In the genomic region with DNA sequence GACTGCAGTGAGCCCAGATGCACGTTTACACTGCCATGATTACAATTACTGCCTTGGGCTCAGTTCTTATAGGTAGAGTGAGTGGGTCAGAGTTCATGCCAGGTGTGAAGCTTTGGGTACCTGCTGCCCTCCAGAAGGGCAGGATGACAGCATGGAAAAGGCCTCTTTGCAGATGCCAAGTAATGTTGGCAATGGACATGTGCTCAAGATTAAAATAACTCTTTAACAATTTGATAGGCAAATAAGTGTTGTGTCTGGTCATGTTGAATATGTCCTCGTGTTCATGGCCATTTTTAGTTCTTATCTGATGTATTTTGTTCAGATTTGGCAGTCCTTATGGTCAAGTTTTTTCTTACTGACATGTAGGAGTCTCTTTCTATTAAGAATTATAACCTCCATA, we compare ENCODE assay signal across 22 cellular contexts. TPM values are rescaled to one million over a fixed set of nuclear protein-coding genes. Genes with fewer than 3 reads are reported as not detected.
DNase-seq lines count a peak whose midpoint lies in the region; ATAC-seq, FAIRE-seq and TF ChIP-seq lines count a peak whose summit lies in the region.
"Had no signal": no experiment of that assay in that cellular context is flagged by ENCODE, and none has a peak within 500 bp of the region (broad histone marks: within the 10 kb centered on the region; RNA-seq: fewer than 3 reads in every experiment).

No MANE protein-coding gene starts in this region.

- H3K27ac ChIP-seq in CD4-positive, alpha-beta T cell (ENCODE audit: low read depth, low read length) = no peak overlapping the region
- H3K27ac ChIP-seq in left ventricle myocardium inferior (replicated peaks) (peak overlapping the region; percentile 69), small intestine (ENCODE audit: low read depth in 1 of 2, low read length in 1 of 2) (no peak overlapping the region)
- H3K27ac ChIP-seq: BLaER1, SK-N-MC had no signal

- H3K36me3 ChIP-seq in left ventricle myocardium inferior (peaks cover 77% of the 10 kb centered on the region), small intestine (ENCODE audit: control insufficient read depth in 2 of 2, insufficient read depth in 2 of 2, low read length in 2 of 2) (peaks cover 3 to 15% of the 10 kb centered on the region in 2 donors)

- H3K27me3 Mint-ChIP-seq in CD4-positive, alpha-beta T cell = no peaks in the 10 kb centered on the region
- H3K27me3 Mint-ChIP-seq in naive thymus-derived CD8-positive, alpha-beta T cell = no peaks in the 10 kb centered on the region

- no peak overlapping the region for H3K4me3 Mint-ChIP-seq in CD4-positive, alpha-beta T cell
- H3K4me3 Mint-ChIP-seq in naive thymus-derived CD8-positive, alpha-beta T cell = peak overlapping the region in 1 of 10 donors; percentile 48

- POLR2A ChIA-PET in CD4-positive, alpha-beta T cell (lab: Charles Lee) = interaction anchor here (1.0 to 1.2 kb wide), 2 partner anchors 18 to 19 kb away, joined by 3 read pairs; no protein-coding TSS in a partner anchor
- POLR2A ChIA-PET in naive thymus-derived CD8-positive, alpha-beta T cell (lab: Charles Lee) = interaction anchor here (0.7 to 1.7 kb wide), 5 partner anchors 9 to 63 kb away, joined by 3 to 5 read pairs (median 3); no protein-coding TSS in a partner anchor

- H3K27me3 ChIP-seq in CD4-positive, alpha-beta T cell (ENCODE audit: control insufficient read depth, insufficient read depth, low read length) = no peaks in the 10 kb centered on the region
- no peaks in the 10 kb centered on the region for H3K27me3 ChIP-seq in left ventricle myocardium inferior (ENCODE audit: low read depth)
- no peaks in the 10 kb centered on the region for H3K27me3 ChIP-seq in small intestine (ENCODE audit: control insufficient read depth in 2 of 2, insufficient read depth in 2 of 2, low read length in 2 of 2)
- H3K27me3 ChIP-seq: BLaER1 had no signal

- peaks cover 9% of the 10 kb centered on the region for H3K9me3 ChIP-seq in CD4-positive, alpha-beta T cell (ENCODE audit: control insufficient read depth, low read length)
- H3K9me3 ChIP-seq in left ventricle myocardium inferior (replicated peaks) = peaks cover 24% of the 10 kb centered on the region
- H3K9me3 ChIP-seq in small intestine (ENCODE audit: control insufficient read depth, low read depth) = no peaks in the 10 kb centered on the region

- H3K4me3 ChIP-seq in left ventricle myocardium inferior (no peak overlapping the region), small intestine (ENCODE audit: low read depth in 1 of 2, low read length in 2 of 2) (no peak overlapping the region)
- H3K4me3 ChIP-seq: BLaER1, SK-N-MC had no signal

- H3K27ac Mint-ChIP-seq in CD4-positive, alpha-beta T cell = peak overlapping the region; percentile 65
- peak overlapping the region in 9 of 10 donors; percentile 60 to 83 (median 76) for H3K27ac Mint-ChIP-seq in naive thymus-derived CD8-positive, alpha-beta T cell

- H3K4me1 ChIP-seq in left ventricle myocardium inferior = peaks cover 27% of the 10 kb centered on the region
- H3K4me1 ChIP-seq in small intestine (ENCODE audit: control insufficient read depth in 2 of 2, insufficient read depth in 1 of 2, low read depth in 1 of 2, low read length in 1 of 2) = no peaks in the 10 kb centered on the region
- H3K4me1 ChIP-seq: BLaER1 had no signal

- no peak for DNase-seq in CD4-positive, alpha-beta T cell
- DNase-seq in NCI-H526 treated with DMSO at 0.1 percent for 48 hours (lab: John Stamatoyannopoulos, UW) (peak; percentile 14), left ventricle myocardium inferior (no peak), small intestine (no peak)
- DNase-seq in naive thymus-derived CD8-positive, alpha-beta T cell = no peak
- DNase-seq: DMS53, GDM1, Kasumi-1, NCI-H1417, NCI-H1694 treated with DMSO at 0.1 percent for 48 hours, NCI-H2081 treated with DMSO at 0.1 percent for 48 hours, NCI-H2171 treated with DMSO at 0.1 percent for 48 hours, NCI-H524 treated with DMSO at 0.1 percent for 48 hours, SHP77 treated with DMSO at 0.1 percent for 48 hours had no signal

- CTCF ChIA-PET in CD4-positive, alpha-beta T cell (lab: Charles Lee) = interaction anchor here (1.0 kb wide), 1 partner anchor 18 kb away, joined by 4 read pairs; no protein-coding TSS in a partner anchor

- no peak for TF ChIP-seq CTCF in CD4-positive, alpha-beta T cell (IDR thresholded peaks at IDR 0.05)
- TF ChIP-seq CTCF in left ventricle myocardium inferior (IDR thresholded peaks at IDR 0.05; ENCODE audit: borderline replicate concordance) = no peak

- peaks cover 11% of the 10 kb centered on the region for H3K9me3 Mint-ChIP-seq in CD4-positive, alpha-beta T cell
- H3K9me3 Mint-ChIP-seq in naive thymus-derived CD8-positive, alpha-beta T cell = peaks cover 0 to 31% (median 12%) of the 10 kb centered on the region in 9 donors

- peaks cover 86% of the 10 kb centered on the region for H3K36me3 Mint-ChIP-seq in CD4-positive, alpha-beta T cell (ENCODE audit: low read depth)
- H3K36me3 Mint-ChIP-seq in naive thymus-derived CD8-positive, alpha-beta T cell = peaks cover 30 to 78% (median 76%) of the 10 kb centered on the region in 3 donors

- intact Hi-C loops in CD4-positive, alpha-beta T cell (cut with DNase I, micrococcal nuclease) = no loop called here
- intact Hi-C loops in left ventricle myocardium inferior (cut with micrococcal nuclease) = no loop called here

- ATAC-seq in CD4-positive, alpha-beta T cell (ENCODE audit: poor library complexity) = no peak
- no peak for ATAC-seq in naive thymus-derived CD8-positive, alpha-beta T cell
- ATAC-seq in GM19467 (IDR thresholded peaks at IDR 0.05; ENCODE audit: unreplicated experiment) (no peak), HG02852 (IDR thresholded peaks at IDR 0.05; ENCODE audit: unreplicated experiment) (no peak)

- FAIRE-seq in small intestine (lab: Jason Lieb, UNC) = no peak
- FAIRE-seq: D721Med had no signal

- 78 to 85% (median 84%) methylated on average over 2 of the region's 2 CpGs for WGBS in small intestine, 3 donors

- peaks cover 49% of the 10 kb centered on the region for H3K4me1 Mint-ChIP-seq in CD4-positive, alpha-beta T cell (ENCODE audit: low read depth)
- peaks cover 18 to 73% (median 56%) of the 10 kb centered on the region in 4 donors for H3K4me1 Mint-ChIP-seq in naive thymus-derived CD8-positive, alpha-beta T cell

RNA-seq across cellular contexts. Expression of gene S100B, which starts 34.8 kb away (rescaled TPM):
- under 1 TPM; 0.47 to 0.52 TPM for total RNA-seq in CD4-positive, alpha-beta T cell
- 2.8 TPM for total RNA-seq in left ventricle myocardium inferior
- total RNA-seq in naive thymus-derived CD8-positive, alpha-beta T cell = 10 to 100 TPM; 73.4 to 73.5 TPM
- polyA plus RNA-seq in naive thymus-derived CD8-positive, alpha-beta T cell = 100 to 1,000 TPM in 2 of 3 donors, 10 to 100 TPM in 1; 92.4 to 271 (median 227) TPM
- polyA plus RNA-seq in small intestine = 10 to 100 TPM in 1 of 3 donors, 1 to 10 TPM in 1, not detected in 1; 4.3 to 14.2 TPM
- total RNA-seq: A673, H4, MCF 10A had no signal

Comparison
In these comparisons a context has a peak if more than half of its experiments do, and no peak if none do; other contexts are left out.
1. RNA of gene S100B, which starts 34.8 kb away (total RNA-seq): 73.4 to 73.5 TPM in naive thymus-derived CD8-positive, alpha-beta T cell; 2.8 TPM in left ventricle myocardium inferior (single experiment) and 0.47 to 0.52 TPM in CD4-positive, alpha-beta T cell; every median in the first group is over 10 times any median in the second.